Comparison of ENCODE assay signal across 1 cellular context in genomic region chr11:117286588-117286987, GRCh38.
TF ChIP-seq lines count a peak whose summit lies in the region.

No MANE protein-coding gene starts in this region.

TF ChIP-seq in HEK293, 187 proteins besides CTCF, POLR2A, EP300 and RAD21:
- TF ChIP-seq ZBTB17 (tag by site-specific recombination; IDR thresholded peaks at IDR 0.05) (0 out of 2 replicates have a peak, but pooled peaks have one; percentile 29), MZF1 (tag by site-specific recombination; IDR thresholded peaks at IDR 0.05; ENCODE audit: borderline replicate concordance) (no peak)
